Comparison of ENCODE assay signal across 17 cellular contexts in the genomic region with DNA sequence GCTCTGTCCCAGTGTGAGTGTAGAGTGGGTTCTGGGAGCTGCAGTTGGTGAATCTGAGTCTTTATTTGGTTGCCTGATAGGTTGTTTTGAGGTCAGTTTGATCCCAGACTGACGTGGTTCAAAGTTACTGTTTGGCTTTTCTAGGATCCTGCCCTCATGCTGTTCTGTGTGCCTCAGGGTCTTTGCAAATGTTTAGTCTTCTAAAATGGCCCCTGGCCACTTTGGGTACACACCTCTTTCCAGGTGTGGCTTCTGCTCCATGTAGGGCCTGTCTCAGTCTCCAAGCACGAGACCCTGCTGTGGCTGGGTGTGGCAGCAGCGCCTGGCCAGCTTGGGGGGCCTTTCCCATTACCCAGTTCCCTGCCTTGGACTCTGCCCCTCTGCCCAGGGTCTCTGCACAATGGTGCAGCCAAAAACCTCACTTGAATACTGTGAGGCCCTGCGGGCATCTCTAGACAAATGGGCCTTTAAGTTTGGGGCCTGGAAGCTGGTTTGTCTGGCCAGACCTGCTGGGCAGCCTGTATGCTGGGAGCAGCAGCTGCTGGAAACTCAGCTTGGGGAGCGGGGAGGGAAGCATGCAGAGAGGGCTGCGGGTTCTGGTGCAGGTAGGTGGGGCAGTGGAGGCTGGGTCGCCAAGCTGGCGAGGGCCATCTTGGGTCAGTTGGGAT. TPM values are rescaled to one million over a fixed set of nuclear protein-coding genes. Genes with fewer than 3 reads are reported as not detected.
DNase-seq lines count a peak whose midpoint lies in the region; TF ChIP-seq lines count a peak whose summit lies in the region.
"Had no signal": no experiment of that assay in that cellular context is flagged by ENCODE, and none has a peak within 500 bp of the region (broad histone marks: within the 10 kb centered on the region; RNA-seq: fewer than 3 reads in every experiment).

No MANE protein-coding gene starts in this region.

- H2BK120ac ChIP-seq in neuronal stem cell (ENCODE audit: low read depth, low read length) = no peak overlapping the region

- H3K14ac ChIP-seq in neuronal stem cell (ENCODE audit: low read length) = no peak overlapping the region

- no peak overlapping the region for H4K8ac ChIP-seq in neuronal stem cell (ENCODE audit: low read depth, low read length)

- H3K4ac ChIP-seq in neuronal stem cell (ENCODE audit: low read length) = no peak overlapping the region

- H3K4me3 ChIP-seq in neuronal stem cell (ENCODE audit: low read length in 2 of 2) (no peak overlapping the region), ascending aorta (no peak overlapping the region)

- H3K27me3 ChIP-seq in neuronal stem cell (ENCODE audit: control insufficient read depth in 3 of 3, insufficient read depth in 3 of 3, low read depth in 1 of 3, low read length in 3 of 3) (no peaks in the 10 kb centered on the region), ascending aorta (no peaks in the 10 kb centered on the region)

- TF ChIP-seq CTCF in 22Rv1 (IDR thresholded peaks at IDR 0.05) (no peak), ascending aorta (IDR thresholded peaks at IDR 0.05) (no peak)

- H3K23ac ChIP-seq in neuronal stem cell (ENCODE audit: low read depth, low read length, poor library complexity) = no peak overlapping the region

- intact Hi-C loops in ascending aorta (cut with DNase I) = loop anchor here (10.0 kb wide), 1 partner anchor 498 kb away; a partner anchor contains a TSS

- no peak overlapping the region for H2BK15ac ChIP-seq in neuronal stem cell (ENCODE audit: low read length)

- H2AFZ ChIP-seq in neuronal stem cell (ENCODE audit: low read length) = no peak overlapping the region

- no CpG with 5 or more reads among the region's 8 CpGs for WGBS in neuronal stem cell (ENCODE audit: extremely low coverage in 2 of 2, insufficient read length in 2 of 2, insufficient replicate concordance in 1 of 2), 2 donors

- H4K91ac ChIP-seq in neuronal stem cell (ENCODE audit: low read depth, low read length, poor library complexity) = no peak overlapping the region

- peaks cover 16 to 29% of the 10 kb centered on the region in 2 donors for H3K36me3 ChIP-seq in neuronal stem cell (replicated peaks in 1 of 2; ENCODE audit: control insufficient read depth in 2 of 2, insufficient read depth in 2 of 2, low read length in 2 of 2)
- H3K36me3 ChIP-seq in ascending aorta = no peaks in the 10 kb centered on the region

- H3K79me1 ChIP-seq in neuronal stem cell (ENCODE audit: low read depth, low read length) = peaks cover 15% of the 10 kb centered on the region

- DNase-seq in NCI-H510A treated with DMSO at 0.1 percent for 48 hours (lab: John Stamatoyannopoulos, UW) (peak; percentile 85), epithelial cell of prostate (ENCODE audit: low read depth, low spot score) (peak; percentile 44), neuronal stem cell (ENCODE audit: low spot score) (no peak), mesenteric fat pad (ENCODE audit: low spot score) (no peak), NCI-H146 (lab: John Stamatoyannopoulos, UW) (no peak), SK-N-DZ (ENCODE audit: low spot score) (no peak), ascending aorta (ENCODE audit: low spot score in 2 of 2) (no peak)
- DNase-seq: activated CD4-positive, alpha-beta T cell treated with anti-CD3 and anti-CD28 coated beads, Interleukin-2, amount 10 ng/mL, durations not matched to agents 24 days and 14 days; activated T-cell treated with anti-CD3 and anti-CD28 coated beads, Interleukin-2, amount 50 U/mL, for 24 hours; cortex of kidney; GOT3; IMR-90; NCI-H1092 treated with DMSO at 0.1 percent for 48 hours; NCI-H446 treated with DMSO at 0.1 percent for 48 hours; stimulated activated naive CD8-positive, alpha-beta T cell treated with anti-CD3 and anti-CD28 coated beads, Interleukin-15, amount 100 ng/mL, for 72 hours; T-helper 2 cell had no signal

- H3K9me3 ChIP-seq in neuronal stem cell (replicated peaks in 1 of 2; ENCODE audit: control insufficient read depth in 2 of 2, insufficient read depth in 1 of 2, low read depth in 1 of 2, low read length in 2 of 2) (no peaks in the 10 kb centered on the region), ascending aorta (no peaks in the 10 kb centered on the region)

- H3K18ac ChIP-seq in neuronal stem cell (ENCODE audit: low read length) = peak overlapping the region; percentile 25

- H2BK5ac ChIP-seq in neuronal stem cell (ENCODE audit: low read length) = no peak overlapping the region

- peak overlapping the region; percentile 69 for H3K27ac ChIP-seq in 22Rv1
- peak overlapping the region; percentile 49 for H3K27ac ChIP-seq in epithelial cell of prostate
- no peak overlapping the region for H3K27ac ChIP-seq in neuronal stem cell (replicated peaks; ENCODE audit: low read length)
- H3K27ac ChIP-seq in ascending aorta = no peak overlapping the region

- no peak overlapping the region for H3K9ac ChIP-seq in neuronal stem cell (ENCODE audit: low read depth, low read length, poor library complexity)

- no peak overlapping the region for H2AK5ac ChIP-seq in neuronal stem cell (ENCODE audit: low read depth, low read length)

- no peak overlapping the region for H3K4me2 ChIP-seq in neuronal stem cell (ENCODE audit: insufficient read depth, low read length, poor library complexity, severe bottlenecking)

- no peak overlapping the region for H2BK12ac ChIP-seq in neuronal stem cell (ENCODE audit: low read length)

- H3K4me1 ChIP-seq in neuronal stem cell (ENCODE audit: control insufficient read depth in 2 of 2, insufficient read depth in 1 of 2, low read depth in 1 of 2, low read length in 2 of 2) = peaks cover 10 to 22% of the 10 kb centered on the region in 2 donors
- H3K4me1 ChIP-seq in ascending aorta = peaks cover 15 to 21% of the 10 kb centered on the region in 2 donors

RNA-seq across cellular contexts. Expression of a gene that starts 5.6 kb away (rescaled TPM):
- 62.9 TPM for polyA plus RNA-seq in neuronal stem cell (2013, experiment 1 of 2)
- polyA plus RNA-seq in neuronal stem cell (2013, experiment 2 of 2) = 64.0 TPM
- total RNA-seq in mesenteric fat pad = 270 TPM
- polyA plus RNA-seq in SK-N-DZ (2014; cell fraction: cytosol; rRNA removed) = 22.6 and 33.7 TPM in 2 replicates
- 27.5 and 42.1 TPM in 2 replicates for polyA plus RNA-seq in SK-N-DZ (2014; cell fraction: nucleus; rRNA removed)
- total RNA-seq in ascending aorta = 43.6 TPM

Comparison
In these comparisons a context has a peak if more than half of its experiments do, and no peak if none do; other contexts are left out.
1. H3K27ac ChIP-seq: peak in 22Rv1 (single experiment) and epithelial cell of prostate (single experiment); none in neuronal stem cell (single experiment) and ascending aorta (0 of 2).
2. DNase-seq: peak in NCI-H510A treated with DMSO at 0.1 percent for 48 hours (single experiment) and epithelial cell of prostate (single experiment); none in neuronal stem cell (single experiment), mesenteric fat pad (single experiment), NCI-H146 (single experiment), SK-N-DZ (single experiment) and ascending aorta (0 of 2).